In the genomic region with DNA sequence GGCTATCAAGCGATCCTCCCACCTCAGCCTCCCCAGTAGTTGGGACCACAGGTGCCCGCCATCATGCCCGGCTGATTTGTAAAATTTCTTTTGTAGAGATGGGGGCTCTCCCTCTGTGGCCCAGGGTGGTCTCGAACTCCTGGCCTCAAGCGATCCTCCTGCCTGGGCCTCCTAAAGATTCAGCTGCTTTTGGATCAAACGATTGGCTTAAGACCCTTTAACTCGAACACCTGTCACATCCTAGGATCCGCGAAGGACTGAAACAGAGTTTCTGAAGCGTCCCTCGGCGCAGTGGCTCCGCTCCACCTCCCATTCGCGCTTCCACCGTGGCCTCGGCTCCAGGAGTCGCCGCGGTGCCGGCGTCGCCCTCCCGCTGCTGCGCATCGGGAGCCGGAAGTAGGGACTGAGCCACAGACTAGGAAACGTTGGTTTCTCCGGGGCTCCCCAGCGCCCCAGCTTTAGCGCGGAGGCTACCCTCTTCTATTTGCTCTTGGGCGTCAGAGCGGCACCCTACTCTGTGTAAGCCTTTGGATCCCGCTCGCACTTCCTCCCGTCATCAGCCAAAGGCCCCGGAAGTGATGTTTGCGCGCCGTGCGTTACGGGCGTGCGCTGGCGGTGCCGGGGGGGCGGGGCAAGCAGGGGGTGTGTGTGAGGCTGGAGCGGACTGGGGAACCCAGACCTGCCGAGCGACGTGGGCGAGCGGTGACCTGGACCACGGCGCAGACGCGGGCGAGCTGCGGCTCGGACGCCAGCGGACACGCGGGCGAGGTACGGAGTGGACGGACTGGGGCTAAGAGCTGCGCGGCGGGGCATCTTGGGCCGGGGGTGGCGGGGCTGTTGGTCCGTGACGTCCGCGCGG, we compare ENCODE assay signal across 1 cellular context.
TF ChIP-seq lines count a peak whose summit lies in the region.

No MANE protein-coding gene starts in this region.

TF ChIP-seq in HepG2, 621 proteins besides CTCF, POLR2A, EP300 and RAD21 (continued from another document and continues in another):
- TF ChIP-seq, protein P1, sequence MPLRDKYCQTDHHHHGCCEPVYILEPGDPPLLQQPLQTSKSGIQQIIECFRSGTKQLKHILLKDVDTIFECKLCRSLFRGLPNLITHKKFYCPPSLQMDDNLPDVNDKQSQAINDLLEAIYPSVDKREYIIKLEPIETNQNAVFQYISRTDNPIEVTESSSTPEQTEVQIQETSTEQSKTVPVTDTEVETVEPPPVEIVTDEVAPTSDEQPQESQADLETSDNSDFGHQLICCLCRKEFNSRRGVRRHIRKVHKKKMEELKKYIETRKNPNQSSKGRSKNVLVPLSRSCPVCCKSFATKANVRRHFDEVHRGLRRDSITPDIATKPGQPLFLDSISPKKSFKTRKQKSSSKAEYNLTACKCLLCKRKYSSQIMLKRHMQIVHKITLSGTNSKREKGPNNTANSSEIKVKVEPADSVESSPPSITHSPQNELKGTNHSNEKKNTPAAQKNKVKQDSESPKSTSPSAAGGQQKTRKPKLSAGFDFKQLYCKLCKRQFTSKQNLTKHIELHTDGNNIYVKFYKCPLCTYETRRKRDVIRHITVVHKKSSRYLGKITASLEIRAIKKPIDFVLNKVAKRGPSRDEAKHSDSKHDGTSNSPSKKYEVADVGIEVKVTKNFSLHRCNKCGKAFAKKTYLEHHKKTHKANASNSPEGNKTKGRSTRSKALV (CRISPR knock-in tag; IDR thresholded peaks at IDR 0.05): no peak
- TF ChIP-seq, protein P2, sequence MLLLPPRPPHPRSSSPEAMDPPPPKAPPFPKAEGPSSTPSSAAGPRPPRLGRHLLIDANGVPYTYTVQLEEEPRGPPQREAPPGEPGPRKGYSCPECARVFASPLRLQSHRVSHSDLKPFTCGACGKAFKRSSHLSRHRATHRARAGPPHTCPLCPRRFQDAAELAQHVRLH (CRISPR knock-in tag; IDR thresholded peaks at IDR 0.05; ENCODE audit: borderline replicate concordance, low read depth): no peak; the same call in 1 of the 2 replicates
- TF ChIP-seq ESRRA (CRISPR knock-in tag; IDR thresholded peaks at IDR 0.05; ENCODE audit: low read depth) (no peak), GLI4 (CRISPR knock-in tag; IDR thresholded peaks at IDR 0.05; ENCODE audit: borderline replicate concordance) (no peak; the same call in 1 of the 2 replicates), PPARG (CRISPR knock-in tag; conservative IDR thresholded peaks at IDR 0.05) (no peak; the same call in 1 of the 2 replicates), CCDC6 (CRISPR knock-in tag; IDR thresholded peaks at IDR 0.05) (peak; percentile 14; the same call in 1 of the 2 replicates), DZIP1 (CRISPR knock-in tag; IDR thresholded peaks at IDR 0.05) (peak; percentile 51; the same call in 1 of the 2 replicates), ZNF567 (CRISPR knock-in tag; IDR thresholded peaks at IDR 0.05; ENCODE audit: borderline replicate concordance) (peak; percentile 80; the same call in 1 of the 2 replicates), ONECUT2 (CRISPR knock-in tag; IDR thresholded peaks at IDR 0.05) (no peak), ZNF549 (CRISPR knock-in tag; IDR thresholded peaks at IDR 0.05) (no peak), ADNP (CRISPR knock-in tag; IDR thresholded peaks at IDR 0.05) (0 out of 2 replicates have a peak, but pooled peaks have one; percentile 10), ZNF564 (CRISPR knock-in tag; IDR thresholded peaks at IDR 0.05) (peak; percentile 75; the same call in 1 of the 2 replicates), SAFB2 (CRISPR knock-in tag; IDR thresholded peaks at IDR 0.05; ENCODE audit: borderline replicate concordance, low read depth) (no peak), TRAFD1 (CRISPR knock-in tag; IDR thresholded peaks at IDR 0.05; ENCODE audit: borderline replicate concordance) (no peak), U2AF2 (IDR thresholded peaks at IDR 0.05; ENCODE audit: low read depth, low read length) (no peak), ZNF207 (IDR thresholded peaks at IDR 0.05; ENCODE audit: borderline replicate concordance) (no peak), MXD4 (CRISPR knock-in tag; IDR thresholded peaks at IDR 0.05) (no peak; the same call in 1 of the 2 replicates), THYN1 (CRISPR knock-in tag; IDR thresholded peaks at IDR 0.05; ENCODE audit: borderline replicate concordance, low read depth) (no peak), TOE1 (CRISPR knock-in tag; IDR thresholded peaks at IDR 0.05) (no peak), CHD2 (IDR thresholded peaks at IDR 0.05; ENCODE audit: low read depth, low read length) (no peak), KLF15 (CRISPR knock-in tag; IDR thresholded peaks at IDR 0.05; ENCODE audit: borderline replicate concordance) (no peak), MIXL1 (CRISPR knock-in tag; IDR thresholded peaks at IDR 0.05) (no peak), ZBTB7B (CRISPR knock-in tag; IDR thresholded peaks at IDR 0.05) (no peak), SYNCRIP (IDR thresholded peaks at IDR 0.05; ENCODE audit: insufficient read depth, low read depth, low read length) (no peak), ZBTB3 (CRISPR knock-in tag; IDR thresholded peaks at IDR 0.05; ENCODE audit: borderline replicate concordance, low read depth) (0 out of 2 replicates have a peak, but pooled peaks have one; percentile 17), RFX3 (CRISPR knock-in tag; IDR thresholded peaks at IDR 0.05) (no peak), ISX (CRISPR knock-in tag; conservative IDR thresholded peaks at IDR 0.05) (no peak), RFX5 (IDR thresholded peaks at IDR 0.05; ENCODE audit: low read depth, low read length) (no peak; the same call in 1 of the 2 replicates), GATA4 (IDR thresholded peaks at IDR 0.05; ENCODE audit: borderline replicate concordance, low read depth) (peak; percentile 65; the same call in 1 of the 2 replicates), ZNF678 (CRISPR knock-in tag; IDR thresholded peaks at IDR 0.05) (0 out of 2 replicates have a peak, but pooled peaks have one; percentile 67), SSRP1 (CRISPR knock-in tag; IDR thresholded peaks at IDR 0.05) (no peak), KDM5B (CRISPR knock-in tag; IDR thresholded peaks at IDR 0.05; ENCODE audit: borderline replicate concordance) (0 out of 2 replicates have a peak, but pooled peaks have one; percentile 37), ZNF556 (CRISPR knock-in tag; IDR thresholded peaks at IDR 0.05; ENCODE audit: borderline replicate concordance) (0 out of 2 replicates have a peak, but pooled peaks have one; percentile 20), CEBPG (CRISPR knock-in tag; IDR thresholded peaks at IDR 0.05) (no peak), WIZ (CRISPR knock-in tag; IDR thresholded peaks at IDR 0.05) (no peak), RBM39 (IDR thresholded peaks at IDR 0.05; ENCODE audit: low read depth, low read length, poor library complexity, severe bottlenecking) (no peak), SIN3A (IDR thresholded peaks at IDR 0.05; ENCODE audit: borderline replicate concordance, low read depth, low read length) (peak; percentile 67; the same call in 1 of the 2 replicates), SMYD3 (CRISPR knock-in tag; IDR thresholded peaks at IDR 0.05) (no peak), CREBL2 (CRISPR knock-in tag; IDR thresholded peaks at IDR 0.05; ENCODE audit: borderline replicate concordance) (no peak), FOSL1 (CRISPR knock-in tag; IDR thresholded peaks at IDR 0.05; ENCODE audit: borderline replicate concordance) (0 out of 2 replicates have a peak, but pooled peaks have one; percentile 8), ATAD3A (CRISPR knock-in tag; IDR thresholded peaks at IDR 0.05) (no peak), ZC3H4 (CRISPR knock-in tag; IDR thresholded peaks at IDR 0.05; ENCODE audit: borderline replicate concordance) (no peak), ZNF768 (CRISPR knock-in tag; IDR thresholded peaks at IDR 0.05) (no peak; the same call in 1 of the 2 replicates), REL (CRISPR knock-in tag; conservative IDR thresholded peaks at IDR 0.05) (no peak), SMAD1 (CRISPR knock-in tag; IDR thresholded peaks at IDR 0.05; ENCODE audit: borderline replicate concordance, low read depth) (peak; percentile 85; the same call in 1 of the 2 replicates)
- TF ChIP-seq, protein P3, sequence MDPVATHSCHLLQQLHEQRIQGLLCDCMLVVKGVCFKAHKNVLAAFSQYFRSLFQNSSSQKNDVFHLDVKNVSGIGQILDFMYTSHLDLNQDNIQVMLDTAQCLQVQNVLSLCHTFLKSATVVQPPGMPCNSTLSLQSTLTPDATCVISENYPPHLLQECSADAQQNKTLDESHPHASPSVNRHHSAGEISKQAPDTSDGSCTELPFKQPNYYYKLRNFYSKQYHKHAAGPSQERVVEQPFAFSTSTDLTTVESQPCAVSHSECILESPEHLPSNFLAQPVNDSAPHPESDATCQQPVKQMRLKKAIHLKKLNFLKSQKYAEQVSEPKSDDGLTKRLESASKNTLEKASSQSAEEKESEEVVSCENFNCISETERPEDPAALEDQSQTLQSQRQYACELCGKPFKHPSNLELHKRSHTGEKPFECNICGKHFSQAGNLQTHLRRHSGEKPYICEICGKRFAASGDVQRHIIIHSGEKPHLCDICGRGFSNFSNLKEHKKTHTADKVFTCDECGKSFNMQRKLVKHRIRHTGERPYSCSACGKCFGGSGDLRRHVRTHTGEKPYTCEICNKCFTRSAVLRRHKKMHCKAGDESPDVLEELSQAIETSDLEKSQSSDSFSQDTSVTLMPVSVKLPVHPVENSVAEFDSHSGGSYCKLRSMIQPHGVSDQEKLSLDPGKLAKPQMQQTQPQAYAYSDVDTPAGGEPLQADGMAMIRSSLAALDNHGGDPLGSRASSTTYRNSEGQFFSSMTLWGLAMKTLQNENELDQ (CRISPR knock-in tag; IDR thresholded peaks at IDR 0.05; ENCODE audit: borderline replicate concordance): no peak
- TF ChIP-seq, protein P4, sequence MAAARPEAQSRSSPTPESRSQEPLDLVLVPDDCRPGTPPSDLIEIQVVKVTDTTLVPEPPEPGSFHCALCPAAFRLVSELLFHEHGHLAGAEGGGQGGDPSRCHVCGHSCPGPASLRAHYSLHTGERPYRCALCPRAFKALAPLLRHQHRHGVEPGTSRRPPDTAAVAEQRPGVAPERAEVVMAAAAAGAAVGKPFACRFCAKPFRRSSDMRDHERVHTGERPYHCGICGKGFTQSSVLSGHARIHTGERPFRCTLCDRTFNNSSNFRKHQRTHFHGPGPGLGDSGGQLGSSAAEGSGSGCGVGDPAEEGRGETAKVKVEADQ (CRISPR knock-in tag; IDR thresholded peaks at IDR 0.05; ENCODE audit: borderline replicate concordance): peak; percentile 25; the same call in 1 of the 2 replicates
- TF ChIP-seq, protein P5, sequence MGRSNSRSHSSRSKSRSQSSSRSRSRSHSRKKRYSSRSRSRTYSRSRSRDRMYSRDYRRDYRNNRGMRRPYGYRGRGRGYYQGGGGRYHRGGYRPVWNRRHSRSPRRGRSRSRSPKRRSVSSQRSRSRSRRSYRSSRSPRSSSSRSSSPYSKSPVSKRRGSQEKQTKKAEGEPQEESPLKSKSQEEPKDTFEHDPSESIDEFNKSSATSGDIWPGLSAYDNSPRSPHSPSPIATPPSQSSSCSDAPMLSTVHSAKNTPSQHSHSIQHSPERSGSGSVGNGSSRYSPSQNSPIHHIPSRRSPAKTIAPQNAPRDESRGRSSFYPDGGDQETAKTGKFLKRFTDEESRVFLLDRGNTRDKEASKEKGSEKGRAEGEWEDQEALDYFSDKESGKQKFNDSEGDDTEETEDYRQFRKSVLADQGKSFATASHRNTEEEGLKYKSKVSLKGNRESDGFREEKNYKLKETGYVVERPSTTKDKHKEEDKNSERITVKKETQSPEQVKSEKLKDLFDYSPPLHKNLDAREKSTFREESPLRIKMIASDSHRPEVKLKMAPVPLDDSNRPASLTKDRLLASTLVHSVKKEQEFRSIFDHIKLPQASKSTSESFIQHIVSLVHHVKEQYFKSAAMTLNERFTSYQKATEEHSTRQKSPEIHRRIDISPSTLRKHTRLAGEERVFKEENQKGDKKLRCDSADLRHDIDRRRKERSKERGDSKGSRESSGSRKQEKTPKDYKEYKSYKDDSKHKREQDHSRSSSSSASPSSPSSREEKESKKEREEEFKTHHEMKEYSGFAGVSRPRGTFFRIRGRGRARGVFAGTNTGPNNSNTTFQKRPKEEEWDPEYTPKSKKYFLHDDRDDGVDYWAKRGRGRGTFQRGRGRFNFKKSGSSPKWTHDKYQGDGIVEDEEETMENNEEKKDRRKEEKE (IDR thresholded peaks at IDR 0.05): no peak
